23 cellular contexts compared by ENCODE assay signal in genomic region chr19:2436384-2436783, GRCh38.
"Had no signal": no experiment of that assay in that cellular context is flagged by ENCODE, and none has a peak within 500 bp of the region (broad histone marks: within the 10 kb centered on the region; RNA-seq: fewer than 3 reads in every experiment).

No MANE protein-coding gene starts in this region.

- H3K4me1 ChIP-seq: colonic mucosa, esophagus muscularis mucosa, esophagus squamous epithelium, foreskin keratinocyte, gastrocnemius medialis, gastroesophageal sphincter had no signal

- H3K4me3 Mint-ChIP-seq: dendritic cell treated with granulocyte-macrophage colony-stimulating factor and Interleukin-4, amounts not matched to agents 40 ng/mL and 50 ng/mL, for 4 days; effector memory CD8-positive, alpha-beta T cell; endodermal cell had no signal

- H3K9me3 ChIP-seq: colonic mucosa, esophagus muscularis mucosa, esophagus squamous epithelium, gastrocnemius medialis, gastroesophageal sphincter had no signal

- DNase-seq: colonic mucosa; cortex of kidney; dermis blood vessel endothelial cell; dorsolateral prefrontal cortex; effector CD4-positive, alpha-beta T cell; effector CD8-positive, alpha-beta T cell; effector memory CD4-positive, alpha-beta T cell; effector memory CD8-positive, alpha-beta T cell; endodermal cell; erythroblast; esophagus squamous epithelium; foreskin fibroblast; foreskin keratinocyte; foreskin melanocyte; gastrocnemius medialis; glutamatergic neuron; head of caudate nucleus had no signal

- H3K9me3 Mint-ChIP-seq: dendritic cell treated with granulocyte-macrophage colony-stimulating factor and Interleukin-4, amounts not matched to agents 40 ng/mL and 50 ng/mL, for 4 days; effector memory CD8-positive, alpha-beta T cell; endodermal cell had no signal

- H3K27me3 ChIP-seq: colonic mucosa, dorsolateral prefrontal cortex, esophagus muscularis mucosa, esophagus squamous epithelium, foreskin keratinocyte, gastrocnemius medialis, gastroesophageal sphincter had no signal

- ATAC-seq: effector memory CD8-positive, alpha-beta T cell; esophagus mucosa; foreskin keratinocyte; gastrocnemius medialis; gastroesophageal sphincter had no signal

- H3K27ac ChIP-seq: colonic mucosa, coronary artery, dorsolateral prefrontal cortex, epithelial cell of prostate, esophagus muscularis mucosa, esophagus squamous epithelium, foreskin keratinocyte, gastrocnemius medialis, gastroesophageal sphincter had no signal

- H3K27me3 Mint-ChIP-seq: dendritic cell treated with granulocyte-macrophage colony-stimulating factor and Interleukin-4, amounts not matched to agents 40 ng/mL and 50 ng/mL, for 4 days; effector memory CD8-positive, alpha-beta T cell had no signal

- H3K4me1 Mint-ChIP-seq: endodermal cell had no signal

- H3K4me3 ChIP-seq: colonic mucosa, coronary artery, dorsolateral prefrontal cortex, esophagus muscularis mucosa, esophagus squamous epithelium, gastrocnemius medialis, gastroesophageal sphincter had no signal

- H3K27ac Mint-ChIP-seq: dendritic cell treated with granulocyte-macrophage colony-stimulating factor and Interleukin-4, amounts not matched to agents 40 ng/mL and 50 ng/mL, for 4 days; effector memory CD8-positive, alpha-beta T cell; endodermal cell had no signal
